In genomic region chr11:3840870-3841425, GRCh38 we compare ENCODE assay signal across 2 cellular contexts.
A peak's percentile ranks its signal among the peaks of the same experiment; 100 is the strongest.
TF ChIP-seq lines count a peak whose summit lies in the region.

RHOG (minus strand) TSS chr11:3840959; CDS start chr11:3828138, 12,821 bp downstream.

TF ChIP-seq in IMR-90, 13 proteins besides CTCF, POLR2A, EP300 and RAD21 (continued from another document):
- TF ChIP-seq USF2 (IDR thresholded peaks at IDR 0.05; ENCODE audit: low read depth, low read length), result no peak
- TF ChIP-seq BHLHE40 (IDR thresholded peaks at IDR 0.05; ENCODE audit: low read depth, low read length), result no peak
- TF ChIP-seq FOS (IDR thresholded peaks at IDR 0.05; ENCODE audit: low read depth, low read length), result peak; percentile 6; the same call in 1 of the 2 replicates
- TF ChIP-seq MAZ (IDR thresholded peaks at IDR 0.05; ENCODE audit: borderline replicate concordance, low read depth, low read length), result peak; percentile 29; the same call in 1 of the 2 replicates
- no peak for TF ChIP-seq MAFK (IDR thresholded peaks at IDR 0.05; ENCODE audit: low read depth, low read length)
- TF ChIP-seq RCOR1 (IDR thresholded peaks at IDR 0.05; ENCODE audit: insufficient replicate concordance, low read length), result no peak

TF ChIP-seq in SK-N-SH treated with all-trans-retinoic acid at 6 μM for 48 hours, 23 proteins besides CTCF, POLR2A, EP300 and RAD21 (continued from another document):
- TF ChIP-seq TSHZ2 (CRISPR knock-in tag; IDR thresholded peaks at IDR 0.05), result no peak
- no peak for TF ChIP-seq TCF4 (CRISPR knock-in tag; IDR thresholded peaks at IDR 0.05; ENCODE audit: borderline replicate concordance)
- TF ChIP-seq OSR1 (CRISPR knock-in tag; IDR thresholded peaks at IDR 0.05), result no peak
- no peak for TF ChIP-seq ZNF70 (CRISPR knock-in tag; IDR thresholded peaks at IDR 0.05)
- no peak for TF ChIP-seq BACH2 (CRISPR knock-in tag; IDR thresholded peaks at IDR 0.05; ENCODE audit: borderline replicate concordance)
- no peak for TF ChIP-seq POU6F1 (CRISPR knock-in tag; IDR thresholded peaks at IDR 0.05; ENCODE audit: borderline replicate concordance, low read depth)
